Comparison of ENCODE assay signal across 12 cellular contexts in the genomic region with DNA sequence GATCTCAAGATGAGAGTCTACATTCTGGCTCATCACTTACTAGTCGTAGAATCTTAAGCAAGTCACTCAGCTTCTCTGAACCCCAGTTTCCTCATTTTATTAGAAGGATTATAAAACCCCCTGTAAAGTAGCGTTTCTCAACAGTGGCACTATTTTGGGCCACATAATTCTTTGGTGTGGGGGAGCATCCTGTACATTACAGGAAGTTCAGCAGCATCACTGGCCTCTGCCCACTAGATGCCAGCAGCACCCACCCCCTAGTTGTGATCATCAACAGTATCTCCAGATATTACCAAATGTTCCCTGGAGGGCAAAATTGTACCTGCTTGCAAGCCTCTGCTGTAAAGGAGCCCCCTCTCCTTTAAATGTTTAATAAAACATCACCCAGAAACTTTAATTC. TPM values are rescaled to one million over a fixed set of nuclear protein-coding genes. Genes with fewer than 3 reads are reported as not detected.
DNase-seq lines count a peak whose midpoint lies in the region; ATAC-seq and TF ChIP-seq lines count a peak whose summit lies in the region.
"Had no signal": no experiment of that assay in that cellular context is flagged by ENCODE, and none has a peak within 500 bp of the region (broad histone marks: within the 10 kb centered on the region; RNA-seq: fewer than 3 reads in every experiment).

No MANE protein-coding gene starts in this region.

- H3K27ac ChIP-seq in PC-9 (0 out of 2 replicates have a peak overlapping the region, but pooled peaks have one; percentile 11), esophagus squamous epithelium (peak overlapping the region in 3 of 4 donors; percentile 78 to 83 (median 81)), subcutaneous abdominal adipose tissue (ENCODE audit: low read depth, low read length) (peak overlapping the region; percentile 69)
- H3K27ac ChIP-seq: BLaER1 had no signal

- H3F3A ChIP-seq in PC-9 (ENCODE audit: insufficient read depth, low read depth), result peaks cover 24% of the 10 kb centered on the region

- H4K20me1 ChIP-seq in PC-9 (ENCODE audit: insufficient read depth), result no peaks in the 10 kb centered on the region
- H4K20me1 ChIP-seq: BLaER1 had no signal

- no peak for TF ChIP-seq POLR2A in esophagus squamous epithelium (IDR thresholded peaks at IDR 0.05)

- DNase-seq in NOMO-1 (lab: John Stamatoyannopoulos, UW; ENCODE audit: unreplicated experiment in 2 of 2) (peak; percentile 33 to 38), NOMO-1 treated with dmso at 0.1 percent for 144 hours (lab: John Stamatoyannopoulos, UW; ENCODE audit: unreplicated experiment) (no peak), PC-9 (no peak), esophagus squamous epithelium (lab: John Stamatoyannopoulos, UW) (no peak)
- DNase-seq in stimulated activated CD4-positive, alpha-beta T cell treated with anti-CD3 and anti-CD28 coated beads, Interleukin-2, amount 100 ng/mL, for 48 hours, result no peak
- DNase-seq in activated CD4-positive, CD25-positive, alpha-beta regulatory T cell (lab: John Stamatoyannopoulos, UW), result no peak
- DNase-seq: activated gamma-delta T cell treated with Interleukin-2 at 50 U/mL for 16 hours, MM.1S, T-helper 2 cell had no signal

- no peaks in the 10 kb centered on the region for H3K9me2 ChIP-seq in PC-9 (ENCODE audit: insufficient read depth)

- H3K36me3 ChIP-seq in PC-9 (ENCODE audit: low read depth) (peaks cover 9% of the 10 kb centered on the region; the same call in 1 of the 2 replicates), esophagus squamous epithelium (no peaks in the 10 kb centered on the region), subcutaneous abdominal adipose tissue (ENCODE audit: control insufficient read depth in 5 of 5, insufficient read depth in 5 of 5, low read length in 5 of 5) (peaks cover 0 to 7% (median 0%) of the 10 kb centered on the region in 5 donors)
- H3K36me3 ChIP-seq: BLaER1 had no signal

- no peak for ATAC-seq in HG02973 (IDR thresholded peaks at IDR 0.05; ENCODE audit: unreplicated experiment)

- H3K79me2 ChIP-seq in PC-9 (ENCODE audit: low read depth), result peaks cover 56% of the 10 kb centered on the region

- CTCF ChIA-PET in PC-9 (lab: Charles Lee), result no interaction called here

- H3K9me3 ChIP-seq in PC-9 (ENCODE audit: insufficient read depth, low read depth), result no peaks in the 10 kb centered on the region
- H3K9me3 ChIP-seq in esophagus squamous epithelium, result no peaks in the 10 kb centered on the region
- no peaks in the 10 kb centered on the region for H3K9me3 ChIP-seq in subcutaneous abdominal adipose tissue (ENCODE audit: control insufficient read depth in 5 of 5, low read length in 5 of 5)
- H3K9me3 ChIP-seq: BLaER1 had no signal

- H3K4me1 ChIP-seq in PC-9 (replicated peaks; ENCODE audit: insufficient read depth) (peaks cover 46% of the 10 kb centered on the region), esophagus squamous epithelium (peaks cover 6 to 76% (median 42%) of the 10 kb centered on the region in 3 donors), subcutaneous abdominal adipose tissue (ENCODE audit: control insufficient read depth in 5 of 5, insufficient read depth in 5 of 5, low read length in 5 of 5) (peaks cover 5 to 57% (median 43%) of the 10 kb centered on the region in 5 donors)
- H3K4me1 ChIP-seq: BLaER1 had no signal

- H3K4me3 ChIP-seq in PC-9 (no peak overlapping the region), esophagus squamous epithelium (no peak overlapping the region), subcutaneous abdominal adipose tissue (ENCODE audit: low read depth in 1 of 5, low read length in 5 of 5) (no peak overlapping the region)
- H3K4me3 ChIP-seq: BLaER1 had no signal

- no peak overlapping the region for H2AFZ ChIP-seq in PC-9

- TSS peak; percentile 23 for BruUV-seq in PC-9 (replicated peaks; lab: Mats Ljungman, UMichigan)

- intact Hi-C loops in PC-9 (cut with micrococcal nuclease; ENCODE audit: unreplicated experiment), result no loop called here
- intact Hi-C loops in esophagus squamous epithelium (cut with DNase I), result no loop called here

- WGBS in esophagus squamous epithelium, 2 donors, result 81 to 83% methylated on average over 2 of the region's 2 CpGs

- H3K27me3 ChIP-seq in PC-9 (ENCODE audit: insufficient read depth, low read depth) (no peaks in the 10 kb centered on the region), esophagus squamous epithelium (no peaks in the 10 kb centered on the region), subcutaneous abdominal adipose tissue (ENCODE audit: control insufficient read depth in 5 of 5, insufficient read depth in 4 of 5, low read length in 5 of 5) (no peaks in the 10 kb centered on the region)
- H3K27me3 ChIP-seq: BLaER1 had no signal

- TF ChIP-seq CTCF in PC-9 (conservative IDR thresholded peaks at IDR 0.05) (no peak), esophagus squamous epithelium (IDR thresholded peaks at IDR 0.05) (no peak)

- H3K4me2 ChIP-seq in PC-9, result peak overlapping the region; percentile 46
- H3K4me2 ChIP-seq: BLaER1 had no signal

- H3K9ac ChIP-seq in subcutaneous abdominal adipose tissue (ENCODE audit: low read length in 5 of 5), result no peak overlapping the region
- H3K9ac ChIP-seq: BLaER1 had no signal

- POLR2A ChIA-PET in PC-9 (lab: Charles Lee; ENCODE audit: unreplicated experiment), result interaction anchor here (0.6 kb wide), 1 partner anchor 69 kb away, joined by 4 read pairs; no protein-coding TSS in a partner anchor

RNA-seq across cellular contexts. Expression of gene STARD13, which starts 22.6 kb away (rescaled TPM):
- total RNA-seq in PC-9 (2021) (13.9 and 19.6 TPM in 2 replicates), esophagus squamous epithelium (10 to 100 TPM in 1 of 4 donors, 1 to 10 TPM in 3; 1.3 to 18.7 (median 4.4) TPM)

Comparison
In these comparisons a context has a peak if more than half of its experiments do, and no peak if none do; other contexts are left out.
1. DNase-seq: peak in NOMO-1 (2 of 2); none in NOMO-1 treated with dmso at 0.1 percent for 144 hours (single experiment), PC-9 (0 of 2), esophagus squamous epithelium (single experiment), stimulated activated CD4-positive, alpha-beta T cell treated with anti-CD3 and anti-CD28 coated beads, Interleukin-2, amount 100 ng/mL, for 48 hours (0 of 2) and activated CD4-positive, CD25-positive, alpha-beta regulatory T cell (0 of 4).
2. H3K27ac ChIP-seq: peak in every context shown above with its lines; median percentile 81 in esophagus squamous epithelium; 69 in subcutaneous abdominal adipose tissue; 11 in PC-9.